ENCODE assay signal across 1 cellular context in the genomic region with DNA sequence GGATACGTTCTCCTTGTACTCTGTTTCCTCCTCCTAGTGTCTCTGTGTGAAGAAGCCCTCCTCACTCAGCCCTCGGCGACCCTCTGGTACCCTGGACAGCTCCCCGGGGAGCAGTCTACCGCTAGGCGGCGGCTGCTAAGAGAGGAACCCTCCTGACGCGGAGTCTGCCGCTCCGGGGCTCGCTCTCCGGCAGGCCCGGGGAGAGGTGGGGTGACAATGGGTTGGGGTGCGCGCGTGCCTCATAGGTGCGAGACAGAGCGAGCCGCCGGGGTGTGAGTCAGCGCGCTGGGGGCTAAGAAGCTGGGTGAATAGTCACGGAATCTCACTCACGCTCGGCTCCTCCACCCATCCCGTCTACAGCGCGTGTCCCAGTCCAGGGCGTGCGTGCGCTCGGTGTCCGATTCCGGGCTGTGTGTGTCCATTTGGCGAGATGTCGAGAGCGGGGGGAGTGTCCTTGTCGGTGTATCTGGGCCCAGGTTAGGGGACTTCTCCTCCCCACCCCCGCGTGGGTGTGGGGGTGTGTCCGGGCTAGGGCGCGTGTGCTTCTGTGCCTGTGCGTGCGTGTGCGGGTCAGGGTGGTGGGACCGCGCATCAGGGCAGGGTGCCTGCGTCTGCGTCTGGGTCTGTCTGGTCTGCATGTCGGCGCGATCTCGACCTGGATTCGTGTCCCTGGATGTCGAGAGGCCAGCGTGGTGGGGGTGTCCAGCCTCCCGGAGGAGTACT.
A peak's percentile ranks its signal among the peaks of the same experiment; 100 is the strongest.
TF ChIP-seq lines count a peak whose summit lies in the region.

No MANE protein-coding gene starts in this region.

TF ChIP-seq in HepG2, 621 proteins besides CTCF, POLR2A, EP300 and RAD21 (continued from another document and continues in another):
- TF ChIP-seq ZMAT3 (CRISPR knock-in tag; conservative IDR thresholded peaks at IDR 0.05), result 0 out of 2 replicates have a peak, but pooled peaks have one; percentile 61
- peak; percentile 66; the same call in 1 of the 2 replicates for TF ChIP-seq CCDC6 (CRISPR knock-in tag; IDR thresholded peaks at IDR 0.05)
- peak; percentile 92 for TF ChIP-seq EED (CRISPR knock-in tag; IDR thresholded peaks at IDR 0.05)
- TF ChIP-seq, protein P1, sequence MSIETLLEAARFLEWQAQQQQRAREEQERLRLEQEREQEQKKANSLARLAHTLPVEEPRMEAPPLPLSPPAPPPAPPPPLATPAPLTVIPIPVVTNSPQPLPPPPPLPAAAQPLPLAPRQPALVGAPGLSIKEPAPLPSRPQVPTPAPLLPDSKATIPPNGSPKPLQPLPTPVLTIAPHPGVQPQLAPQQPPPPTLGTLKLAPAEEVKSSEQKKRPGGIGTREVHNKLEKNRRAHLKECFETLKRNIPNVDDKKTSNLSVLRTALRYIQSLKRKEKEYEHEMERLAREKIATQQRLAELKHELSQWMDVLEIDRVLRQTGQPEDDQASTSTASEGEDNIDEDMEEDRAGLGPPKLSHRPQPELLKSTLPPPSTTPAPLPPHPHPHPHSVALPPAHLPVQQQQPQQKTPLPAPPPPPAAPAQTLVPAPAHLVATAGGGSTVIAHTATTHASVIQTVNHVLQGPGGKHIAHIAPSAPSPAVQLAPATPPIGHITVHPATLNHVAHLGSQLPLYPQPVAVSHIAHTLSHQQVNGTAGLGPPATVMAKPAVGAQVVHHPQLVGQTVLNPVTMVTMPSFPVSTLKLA (IDR thresholded peaks at IDR 0.05), result no peak
- peak; percentile 36; the same call in 1 of the 2 replicates for TF ChIP-seq ZNF614 (CRISPR knock-in tag; IDR thresholded peaks at IDR 0.05; ENCODE audit: borderline replicate concordance)
- peak; percentile 98 for TF ChIP-seq NKX3-1 (CRISPR knock-in tag; IDR thresholded peaks at IDR 0.05)
- TF ChIP-seq KDM4B (CRISPR knock-in tag; IDR thresholded peaks at IDR 0.05), result peak; percentile 97
- TF ChIP-seq, protein P2, sequence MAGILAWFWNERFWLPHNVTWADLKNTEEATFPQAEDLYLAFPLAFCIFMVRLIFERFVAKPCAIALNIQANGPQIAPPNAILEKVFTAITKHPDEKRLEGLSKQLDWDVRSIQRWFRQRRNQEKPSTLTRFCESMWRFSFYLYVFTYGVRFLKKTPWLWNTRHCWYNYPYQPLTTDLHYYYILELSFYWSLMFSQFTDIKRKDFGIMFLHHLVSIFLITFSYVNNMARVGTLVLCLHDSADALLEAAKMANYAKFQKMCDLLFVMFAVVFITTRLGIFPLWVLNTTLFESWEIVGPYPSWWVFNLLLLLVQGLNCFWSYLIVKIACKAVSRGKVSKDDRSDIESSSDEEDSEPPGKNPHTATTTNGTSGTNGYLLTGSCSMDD (CRISPR knock-in tag; IDR thresholded peaks at IDR 0.05), result no peak
- TF ChIP-seq SPEN (CRISPR knock-in tag; IDR thresholded peaks at IDR 0.05; ENCODE audit: low read depth), result peak; percentile 42; the same call in 1 of the 2 replicates
- TF ChIP-seq PCBP1 (IDR thresholded peaks at IDR 0.05; ENCODE audit: borderline replicate concordance, low read depth, low read length), result no peak
- TF ChIP-seq, protein P3, sequence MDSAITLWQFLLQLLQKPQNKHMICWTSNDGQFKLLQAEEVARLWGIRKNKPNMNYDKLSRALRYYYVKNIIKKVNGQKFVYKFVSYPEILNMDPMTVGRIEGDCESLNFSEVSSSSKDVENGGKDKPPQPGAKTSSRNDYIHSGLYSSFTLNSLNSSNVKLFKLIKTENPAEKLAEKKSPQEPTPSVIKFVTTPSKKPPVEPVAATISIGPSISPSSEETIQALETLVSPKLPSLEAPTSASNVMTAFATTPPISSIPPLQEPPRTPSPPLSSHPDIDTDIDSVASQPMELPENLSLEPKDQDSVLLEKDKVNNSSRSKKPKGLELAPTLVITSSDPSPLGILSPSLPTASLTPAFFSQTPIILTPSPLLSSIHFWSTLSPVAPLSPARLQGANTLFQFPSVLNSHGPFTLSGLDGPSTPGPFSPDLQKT (CRISPR knock-in tag; IDR thresholded peaks at IDR 0.05; ENCODE audit: borderline replicate concordance), result no peak; the same call in 1 of the 2 replicates
- TF ChIP-seq ATRX (CRISPR knock-in tag; IDR thresholded peaks at IDR 0.05; ENCODE audit: borderline replicate concordance), result no peak
- TF ChIP-seq PPARG (CRISPR knock-in tag; conservative IDR thresholded peaks at IDR 0.05), result peak; percentile 81
- TF ChIP-seq FLYWCH1 (CRISPR knock-in tag; IDR thresholded peaks at IDR 0.05), result 0 out of 2 replicates have a peak, but pooled peaks have one; percentile 43
- TF ChIP-seq TCF7L2 (IDR thresholded peaks at IDR 0.05; ENCODE audit: low read depth, low read length), result no peak
- TF ChIP-seq, protein P4, sequence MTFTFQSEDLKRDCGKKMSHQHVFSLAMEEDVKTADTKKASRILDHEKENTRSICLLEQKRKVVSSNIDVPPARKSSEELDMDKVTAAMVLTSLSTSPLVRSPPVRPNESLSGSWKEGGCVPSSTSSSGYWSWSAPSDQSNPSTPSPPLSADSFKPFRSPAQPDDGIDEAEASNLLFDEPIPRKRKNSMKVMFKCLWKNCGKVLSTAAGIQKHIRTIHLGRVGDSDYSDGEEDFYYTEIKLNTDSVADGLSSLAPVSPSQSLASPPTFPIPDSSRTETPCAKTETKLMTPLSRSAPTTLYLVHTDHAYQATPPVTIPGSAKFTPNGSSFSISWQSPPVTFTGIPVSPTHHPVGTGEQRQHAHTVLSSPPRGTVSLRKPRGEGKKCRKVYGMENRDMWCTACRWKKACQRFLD (CRISPR knock-in tag; IDR thresholded peaks at IDR 0.05; ENCODE audit: borderline replicate concordance), result no peak
- no peak for TF ChIP-seq ZNF143 (CRISPR knock-in tag; IDR thresholded peaks at IDR 0.05)
- TF ChIP-seq, protein P5, sequence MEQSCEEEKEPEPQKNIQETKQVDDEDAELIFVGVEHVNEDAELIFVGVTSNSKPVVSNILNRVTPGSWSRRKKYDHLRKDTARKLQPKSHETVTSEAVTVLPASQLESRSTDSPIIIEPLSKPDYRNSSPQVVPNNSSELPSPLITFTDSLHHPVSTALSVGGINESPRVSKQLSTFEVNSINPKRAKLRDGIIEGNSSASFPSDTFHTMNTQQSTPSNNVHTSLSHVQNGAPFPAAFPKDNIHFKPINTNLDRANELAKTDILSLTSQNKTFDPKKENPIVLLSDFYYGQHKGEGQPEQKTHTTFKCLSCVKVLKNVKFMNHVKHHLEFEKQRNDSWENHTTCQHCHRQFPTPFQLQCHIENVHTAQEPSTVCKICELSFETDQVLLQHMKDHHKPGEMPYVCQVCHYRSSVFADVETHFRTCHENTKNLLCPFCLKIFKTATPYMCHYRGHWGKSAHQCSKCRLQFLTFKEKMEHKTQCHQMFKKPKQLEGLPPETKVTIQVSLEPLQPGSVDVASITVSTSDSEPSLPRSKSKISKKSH (CRISPR knock-in tag; IDR thresholded peaks at IDR 0.05; ENCODE audit: borderline replicate concordance), result peak; percentile 74; the same call in 1 of the 2 replicates
- TF ChIP-seq KAT7 (CRISPR knock-in tag; IDR thresholded peaks at IDR 0.05; ENCODE audit: borderline replicate concordance), result no peak
- TF ChIP-seq, protein P6, sequence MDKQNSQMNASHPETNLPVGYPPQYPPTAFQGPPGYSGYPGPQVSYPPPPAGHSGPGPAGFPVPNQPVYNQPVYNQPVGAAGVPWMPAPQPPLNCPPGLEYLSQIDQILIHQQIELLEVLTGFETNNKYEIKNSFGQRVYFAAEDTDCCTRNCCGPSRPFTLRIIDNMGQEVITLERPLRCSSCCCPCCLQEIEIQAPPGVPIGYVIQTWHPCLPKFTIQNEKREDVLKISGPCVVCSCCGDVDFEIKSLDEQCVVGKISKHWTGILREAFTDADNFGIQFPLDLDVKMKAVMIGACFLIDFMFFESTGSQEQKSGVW (CRISPR knock-in tag; IDR thresholded peaks at IDR 0.05; ENCODE audit: borderline replicate concordance), result 0 out of 2 replicates have a peak, but pooled peaks have one; percentile 64
- TF ChIP-seq, protein P7, sequence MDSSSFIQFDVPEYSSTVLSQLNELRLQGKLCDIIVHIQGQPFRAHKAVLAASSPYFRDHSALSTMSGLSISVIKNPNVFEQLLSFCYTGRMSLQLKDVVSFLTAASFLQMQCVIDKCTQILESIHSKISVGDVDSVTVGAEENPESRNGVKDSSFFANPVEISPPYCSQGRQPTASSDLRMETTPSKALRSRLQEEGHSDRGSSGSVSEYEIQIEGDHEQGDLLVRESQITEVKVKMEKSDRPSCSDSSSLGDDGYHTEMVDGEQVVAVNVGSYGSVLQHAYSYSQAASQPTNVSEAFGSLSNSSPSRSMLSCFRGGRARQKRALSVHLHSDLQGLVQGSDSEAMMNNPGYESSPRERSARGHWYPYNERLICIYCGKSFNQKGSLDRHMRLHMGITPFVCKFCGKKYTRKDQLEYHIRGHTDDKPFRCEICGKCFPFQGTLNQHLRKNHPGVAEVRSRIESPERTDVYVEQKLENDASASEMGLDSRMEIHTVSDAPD (CRISPR knock-in tag; IDR thresholded peaks at IDR 0.05), result no peak
- no peak for TF ChIP-seq GTF3A (CRISPR knock-in tag; conservative IDR thresholded peaks at IDR 0.05)
- TF ChIP-seq ZSCAN12 (CRISPR knock-in tag; IDR thresholded peaks at IDR 0.05), result peak; percentile 92; the same call in 1 of the 2 replicates
- no peak for TF ChIP-seq ZKSCAN8 (CRISPR knock-in tag; IDR thresholded peaks at IDR 0.05; ENCODE audit: borderline replicate concordance)
- no peak for TF ChIP-seq LCORL (IDR thresholded peaks at IDR 0.05)
- no peak for TF ChIP-seq LCORL (CRISPR knock-in tag; IDR thresholded peaks at IDR 0.05)
- peak; percentile 93 for TF ChIP-seq MTF1 (CRISPR knock-in tag; IDR thresholded peaks at IDR 0.05)
- TF ChIP-seq ZSCAN9 (CRISPR knock-in tag; IDR thresholded peaks at IDR 0.05; ENCODE audit: borderline replicate concordance), result peak; percentile 98
- TF ChIP-seq, protein P8, sequence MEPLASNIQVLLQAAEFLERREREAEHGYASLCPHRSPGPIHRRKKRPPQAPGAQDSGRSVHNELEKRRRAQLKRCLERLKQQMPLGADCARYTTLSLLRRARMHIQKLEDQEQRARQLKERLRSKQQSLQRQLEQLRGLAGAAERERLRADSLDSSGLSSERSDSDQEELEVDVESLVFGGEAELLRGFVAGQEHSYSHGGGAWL (CRISPR knock-in tag; IDR thresholded peaks at IDR 0.05), result peak; percentile 96
- TF ChIP-seq, protein P9, sequence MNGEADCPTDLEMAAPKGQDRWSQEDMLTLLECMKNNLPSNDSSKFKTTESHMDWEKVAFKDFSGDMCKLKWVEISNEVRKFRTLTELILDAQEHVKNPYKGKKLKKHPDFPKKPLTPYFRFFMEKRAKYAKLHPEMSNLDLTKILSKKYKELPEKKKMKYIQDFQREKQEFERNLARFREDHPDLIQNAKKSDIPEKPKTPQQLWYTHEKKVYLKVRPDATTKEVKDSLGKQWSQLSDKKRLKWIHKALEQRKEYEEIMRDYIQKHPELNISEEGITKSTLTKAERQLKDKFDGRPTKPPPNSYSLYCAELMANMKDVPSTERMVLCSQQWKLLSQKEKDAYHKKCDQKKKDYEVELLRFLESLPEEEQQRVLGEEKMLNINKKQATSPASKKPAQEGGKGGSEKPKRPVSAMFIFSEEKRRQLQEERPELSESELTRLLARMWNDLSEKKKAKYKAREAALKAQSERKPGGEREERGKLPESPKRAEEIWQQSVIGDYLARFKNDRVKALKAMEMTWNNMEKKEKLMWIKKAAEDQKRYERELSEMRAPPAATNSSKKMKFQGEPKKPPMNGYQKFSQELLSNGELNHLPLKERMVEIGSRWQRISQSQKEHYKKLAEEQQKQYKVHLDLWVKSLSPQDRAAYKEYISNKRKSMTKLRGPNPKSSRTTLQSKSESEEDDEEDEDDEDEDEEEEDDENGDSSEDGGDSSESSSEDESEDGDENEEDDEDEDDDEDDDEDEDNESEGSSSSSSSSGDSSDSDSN (CRISPR knock-in tag; IDR thresholded peaks at IDR 0.05), result no peak
- TF ChIP-seq SOX13 (IDR thresholded peaks at IDR 0.05), result no peak
- peak in 1 of 2 experiments; percentile 55; a peak in 2 of 4 replicates for TF ChIP-seq SOX13 (CRISPR knock-in tag; conservative IDR thresholded peaks at IDR 0.05 in 1 of 2, IDR thresholded peaks at IDR 0.05 in 1 of 2)
- 0 out of 2 replicates have a peak, but pooled peaks have one; percentile 83 for TF ChIP-seq AHR (CRISPR knock-in tag; IDR thresholded peaks at IDR 0.05)
- TF ChIP-seq ZNF790 (CRISPR knock-in tag; IDR thresholded peaks at IDR 0.05; ENCODE audit: borderline replicate concordance), result peak; percentile 90; the same call in 1 of the 2 replicates
- peak; percentile 95; the same call in 1 of the 2 replicates for TF ChIP-seq ZFP36L2 (CRISPR knock-in tag; IDR thresholded peaks at IDR 0.05)
- TF ChIP-seq CEBPG (CRISPR knock-in tag; IDR thresholded peaks at IDR 0.05), result peak; percentile 45; the same call in 1 of the 2 replicates
- 0 out of 2 replicates have a peak, but pooled peaks have one; percentile 69 for TF ChIP-seq ISX (CRISPR knock-in tag; conservative IDR thresholded peaks at IDR 0.05)
- TF ChIP-seq ZNF644 (CRISPR knock-in tag; IDR thresholded peaks at IDR 0.05; ENCODE audit: low read depth), result no peak
- TF ChIP-seq, protein P10, sequence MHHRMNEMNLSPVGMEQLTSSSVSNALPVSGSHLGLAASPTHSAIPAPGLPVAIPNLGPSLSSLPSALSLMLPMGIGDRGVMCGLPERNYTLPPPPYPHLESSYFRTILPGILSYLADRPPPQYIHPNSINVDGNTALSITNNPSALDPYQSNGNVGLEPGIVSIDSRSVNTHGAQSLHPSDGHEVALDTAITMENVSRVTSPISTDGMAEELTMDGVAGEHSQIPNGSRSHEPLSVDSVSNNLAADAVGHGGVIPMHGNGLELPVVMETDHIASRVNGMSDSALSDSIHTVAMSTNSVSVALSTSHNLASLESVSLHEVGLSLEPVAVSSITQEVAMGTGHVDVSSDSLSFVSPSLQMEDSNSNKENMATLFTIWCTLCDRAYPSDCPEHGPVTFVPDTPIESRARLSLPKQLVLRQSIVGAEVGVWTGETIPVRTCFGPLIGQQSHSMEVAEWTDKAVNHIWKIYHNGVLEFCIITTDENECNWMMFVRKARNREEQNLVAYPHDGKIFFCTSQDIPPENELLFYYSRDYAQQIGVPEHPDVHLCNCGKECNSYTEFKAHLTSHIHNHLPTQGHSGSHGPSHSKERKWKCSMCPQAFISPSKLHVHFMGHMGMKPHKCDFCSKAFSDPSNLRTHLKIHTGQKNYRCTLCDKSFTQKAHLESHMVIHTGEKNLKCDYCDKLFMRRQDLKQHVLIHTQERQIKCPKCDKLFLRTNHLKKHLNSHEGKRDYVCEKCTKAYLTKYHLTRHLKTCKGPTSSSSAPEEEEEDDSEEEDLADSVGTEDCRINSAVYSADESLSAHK (CRISPR knock-in tag; IDR thresholded peaks at IDR 0.05; ENCODE audit: borderline replicate concordance), result peak; percentile 97
- peak; percentile 98 for TF ChIP-seq EHMT2 (IDR thresholded peaks at IDR 0.05; ENCODE audit: borderline replicate concordance, low read depth, low read length)
- TF ChIP-seq, protein P11, sequence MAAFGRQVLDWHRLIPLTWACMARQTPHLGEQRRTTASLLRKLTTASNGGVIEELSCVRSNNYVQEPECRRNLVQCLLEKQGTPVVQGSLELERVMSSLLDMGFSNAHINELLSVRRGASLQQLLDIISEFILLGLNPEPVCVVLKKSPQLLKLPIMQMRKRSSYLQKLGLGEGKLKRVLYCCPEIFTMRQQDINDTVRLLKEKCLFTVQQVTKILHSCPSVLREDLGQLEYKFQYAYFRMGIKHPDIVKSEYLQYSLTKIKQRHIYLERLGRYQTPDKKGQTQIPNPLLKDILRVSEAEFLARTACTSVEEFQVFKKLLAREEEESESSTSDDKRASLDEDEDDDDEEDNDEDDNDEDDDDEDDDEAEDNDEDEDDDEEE (CRISPR knock-in tag; IDR thresholded peaks at IDR 0.05), result no peak
- TF ChIP-seq ZNF30 (CRISPR knock-in tag; IDR thresholded peaks at IDR 0.05), result 0 out of 2 replicates have a peak, but pooled peaks have one; percentile 69
